ENCODE assay signal across 1 cellular context in genomic region chr6:37102299-37103168, GRCh38.
TF ChIP-seq lines count a peak whose summit lies in the region.

No MANE protein-coding gene starts in this region.

TF ChIP-seq in HepG2, 621 proteins besides CTCF, POLR2A, EP300 and RAD21 (continued from another document and continues in another):
- TF ChIP-seq, protein P1, sequence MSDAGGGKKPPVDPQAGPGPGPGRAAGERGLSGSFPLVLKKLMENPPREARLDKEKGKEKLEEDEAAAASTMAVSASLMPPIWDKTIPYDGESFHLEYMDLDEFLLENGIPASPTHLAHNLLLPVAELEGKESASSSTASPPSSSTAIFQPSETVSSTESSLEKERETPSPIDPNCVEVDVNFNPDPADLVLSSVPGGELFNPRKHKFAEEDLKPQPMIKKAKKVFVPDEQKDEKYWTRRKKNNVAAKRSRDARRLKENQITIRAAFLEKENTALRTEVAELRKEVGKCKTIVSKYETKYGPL (CRISPR knock-in tag; IDR thresholded peaks at IDR 0.05) = no peak
- TF ChIP-seq ZNF431 (CRISPR knock-in tag; IDR thresholded peaks at IDR 0.05; ENCODE audit: borderline replicate concordance, low read depth) = peak; percentile 65; the same call in 1 of the 2 replicates
- TF ChIP-seq, protein P2, sequence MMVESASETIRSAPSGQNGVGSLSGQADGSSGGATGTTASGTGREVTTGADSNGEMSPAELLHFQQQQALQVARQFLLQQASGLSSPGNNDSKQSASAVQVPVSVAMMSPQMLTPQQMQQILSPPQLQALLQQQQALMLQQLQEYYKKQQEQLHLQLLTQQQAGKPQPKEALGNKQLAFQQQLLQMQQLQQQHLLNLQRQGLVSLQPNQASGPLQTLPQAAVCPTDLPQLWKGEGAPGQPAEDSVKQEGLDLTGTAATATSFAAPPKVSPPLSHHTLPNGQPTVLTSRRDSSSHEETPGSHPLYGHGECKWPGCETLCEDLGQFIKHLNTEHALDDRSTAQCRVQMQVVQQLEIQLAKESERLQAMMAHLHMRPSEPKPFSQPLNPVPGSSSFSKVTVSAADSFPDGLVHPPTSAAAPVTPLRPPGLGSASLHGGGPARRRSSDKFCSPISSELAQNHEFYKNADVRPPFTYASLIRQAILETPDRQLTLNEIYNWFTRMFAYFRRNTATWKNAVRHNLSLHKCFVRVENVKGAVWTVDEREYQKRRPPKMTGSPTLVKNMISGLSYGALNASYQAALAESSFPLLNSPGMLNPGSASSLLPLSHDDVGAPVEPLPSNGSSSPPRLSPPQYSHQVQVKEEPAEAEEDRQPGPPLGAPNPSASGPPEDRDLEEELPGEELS (CRISPR knock-in tag; IDR thresholded peaks at IDR 0.05) = peak; percentile 66; the same call in 1 of the 2 replicates
- TF ChIP-seq ZNF224 (CRISPR knock-in tag; IDR thresholded peaks at IDR 0.05) = no peak
- TF ChIP-seq TERF1 (CRISPR knock-in tag; IDR thresholded peaks at IDR 0.05) = no peak
- peak; percentile 79 for TF ChIP-seq ZSCAN29 (CRISPR knock-in tag; conservative IDR thresholded peaks at IDR 0.05)
- TF ChIP-seq FOXC1 (CRISPR knock-in tag; IDR thresholded peaks at IDR 0.05; ENCODE audit: borderline replicate concordance) = no peak
- TF ChIP-seq, protein P3, sequence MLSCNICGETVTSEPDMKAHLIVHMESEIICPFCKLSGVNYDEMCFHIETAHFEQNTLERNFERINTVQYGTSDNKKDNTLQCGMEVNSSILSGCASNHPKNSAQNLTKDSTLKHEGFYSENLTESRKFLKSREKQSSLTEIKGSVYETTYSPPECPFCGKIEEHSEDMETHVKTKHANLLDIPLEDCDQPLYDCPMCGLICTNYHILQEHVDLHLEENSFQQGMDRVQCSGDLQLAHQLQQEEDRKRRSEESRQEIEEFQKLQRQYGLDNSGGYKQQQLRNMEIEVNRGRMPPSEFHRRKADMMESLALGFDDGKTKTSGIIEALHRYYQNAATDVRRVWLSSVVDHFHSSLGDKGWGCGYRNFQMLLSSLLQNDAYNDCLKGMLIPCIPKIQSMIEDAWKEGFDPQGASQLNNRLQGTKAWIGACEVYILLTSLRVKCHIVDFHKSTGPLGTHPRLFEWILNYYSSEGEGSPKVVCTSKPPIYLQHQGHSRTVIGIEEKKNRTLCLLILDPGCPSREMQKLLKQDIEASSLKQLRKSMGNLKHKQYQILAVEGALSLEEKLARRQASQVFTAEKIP (CRISPR knock-in tag; IDR thresholded peaks at IDR 0.05; ENCODE audit: borderline replicate concordance) = no peak
- TF ChIP-seq ZNF274 (CRISPR knock-in tag; IDR thresholded peaks at IDR 0.05) = no peak
- TF ChIP-seq, protein P4, sequence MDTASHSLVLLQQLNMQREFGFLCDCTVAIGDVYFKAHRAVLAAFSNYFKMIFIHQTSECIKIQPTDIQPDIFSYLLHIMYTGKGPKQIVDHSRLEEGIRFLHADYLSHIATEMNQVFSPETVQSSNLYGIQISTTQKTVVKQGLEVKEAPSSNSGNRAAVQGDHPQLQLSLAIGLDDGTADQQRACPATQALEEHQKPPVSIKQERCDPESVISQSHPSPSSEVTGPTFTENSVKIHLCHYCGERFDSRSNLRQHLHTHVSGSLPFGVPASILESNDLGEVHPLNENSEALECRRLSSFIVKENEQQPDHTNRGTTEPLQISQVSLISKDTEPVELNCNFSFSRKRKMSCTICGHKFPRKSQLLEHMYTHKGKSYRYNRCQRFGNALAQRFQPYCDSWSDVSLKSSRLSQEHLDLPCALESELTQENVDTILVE (CRISPR knock-in tag; IDR thresholded peaks at IDR 0.05) = peak; percentile 56; the same call in 1 of the 2 replicates
- peak; percentile 91 for TF ChIP-seq MED1 (CRISPR knock-in tag; IDR thresholded peaks at IDR 0.05)
- no peak for TF ChIP-seq HOMEZ (CRISPR knock-in tag; IDR thresholded peaks at IDR 0.05; ENCODE audit: low read depth)
- TF ChIP-seq PAF1 (CRISPR knock-in tag; IDR thresholded peaks at IDR 0.05) = peak; percentile 49; the same call in 1 of the 2 replicates
- peak; percentile 66 for TF ChIP-seq KAT7 (CRISPR knock-in tag; IDR thresholded peaks at IDR 0.05; ENCODE audit: borderline replicate concordance)
- no peak for TF ChIP-seq ZNF619 (CRISPR knock-in tag; IDR thresholded peaks at IDR 0.05)
- TF ChIP-seq ZNF414 (CRISPR knock-in tag; IDR thresholded peaks at IDR 0.05) = peak; percentile 45; the same call in 1 of the 2 replicates
- TF ChIP-seq ZNF335 (CRISPR knock-in tag; IDR thresholded peaks at IDR 0.05) = peak; percentile 61
- TF ChIP-seq ZNF816 (CRISPR knock-in tag; IDR thresholded peaks at IDR 0.05; ENCODE audit: borderline replicate concordance) = peak; percentile 77; the same call in 1 of the 2 replicates
- TF ChIP-seq ZNF629 (CRISPR knock-in tag; conservative IDR thresholded peaks at IDR 0.05) = 0 out of 2 replicates have a peak, but pooled peaks have one; percentile 13
- peak; percentile 67 for TF ChIP-seq SP4 (CRISPR knock-in tag; IDR thresholded peaks at IDR 0.05)
- TF ChIP-seq, protein P5, sequence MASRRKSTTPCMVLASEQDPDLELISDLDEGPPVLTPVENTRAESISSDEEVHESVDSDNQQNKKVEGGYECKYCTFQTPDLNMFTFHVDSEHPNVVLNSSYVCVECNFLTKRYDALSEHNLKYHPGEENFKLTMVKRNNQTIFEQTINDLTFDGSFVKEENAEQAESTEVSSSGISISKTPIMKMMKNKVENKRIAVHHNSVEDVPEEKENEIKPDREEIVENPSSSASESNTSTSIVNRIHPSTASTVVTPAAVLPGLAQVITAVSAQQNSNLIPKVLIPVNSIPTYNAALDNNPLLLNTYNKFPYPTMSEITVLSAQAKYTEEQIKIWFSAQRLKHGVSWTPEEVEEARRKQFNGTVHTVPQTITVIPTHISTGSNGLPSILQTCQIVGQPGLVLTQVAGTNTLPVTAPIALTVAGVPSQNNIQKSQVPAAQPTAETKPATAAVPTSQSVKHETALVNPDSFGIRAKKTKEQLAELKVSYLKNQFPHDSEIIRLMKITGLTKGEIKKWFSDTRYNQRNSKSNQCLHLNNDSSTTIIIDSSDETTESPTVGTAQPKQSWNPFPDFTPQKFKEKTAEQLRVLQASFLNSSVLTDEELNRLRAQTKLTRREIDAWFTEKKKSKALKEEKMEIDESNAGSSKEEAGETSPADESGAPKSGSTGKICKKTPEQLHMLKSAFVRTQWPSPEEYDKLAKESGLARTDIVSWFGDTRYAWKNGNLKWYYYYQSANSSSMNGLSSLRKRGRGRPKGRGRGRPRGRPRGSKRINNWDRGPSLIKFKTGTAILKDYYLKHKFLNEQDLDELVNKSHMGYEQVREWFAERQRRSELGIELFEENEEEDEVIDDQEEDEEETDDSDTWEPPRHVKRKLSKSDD (CRISPR knock-in tag; IDR thresholded peaks at IDR 0.05; ENCODE audit: low read depth) = no peak
- TF ChIP-seq, protein P6, sequence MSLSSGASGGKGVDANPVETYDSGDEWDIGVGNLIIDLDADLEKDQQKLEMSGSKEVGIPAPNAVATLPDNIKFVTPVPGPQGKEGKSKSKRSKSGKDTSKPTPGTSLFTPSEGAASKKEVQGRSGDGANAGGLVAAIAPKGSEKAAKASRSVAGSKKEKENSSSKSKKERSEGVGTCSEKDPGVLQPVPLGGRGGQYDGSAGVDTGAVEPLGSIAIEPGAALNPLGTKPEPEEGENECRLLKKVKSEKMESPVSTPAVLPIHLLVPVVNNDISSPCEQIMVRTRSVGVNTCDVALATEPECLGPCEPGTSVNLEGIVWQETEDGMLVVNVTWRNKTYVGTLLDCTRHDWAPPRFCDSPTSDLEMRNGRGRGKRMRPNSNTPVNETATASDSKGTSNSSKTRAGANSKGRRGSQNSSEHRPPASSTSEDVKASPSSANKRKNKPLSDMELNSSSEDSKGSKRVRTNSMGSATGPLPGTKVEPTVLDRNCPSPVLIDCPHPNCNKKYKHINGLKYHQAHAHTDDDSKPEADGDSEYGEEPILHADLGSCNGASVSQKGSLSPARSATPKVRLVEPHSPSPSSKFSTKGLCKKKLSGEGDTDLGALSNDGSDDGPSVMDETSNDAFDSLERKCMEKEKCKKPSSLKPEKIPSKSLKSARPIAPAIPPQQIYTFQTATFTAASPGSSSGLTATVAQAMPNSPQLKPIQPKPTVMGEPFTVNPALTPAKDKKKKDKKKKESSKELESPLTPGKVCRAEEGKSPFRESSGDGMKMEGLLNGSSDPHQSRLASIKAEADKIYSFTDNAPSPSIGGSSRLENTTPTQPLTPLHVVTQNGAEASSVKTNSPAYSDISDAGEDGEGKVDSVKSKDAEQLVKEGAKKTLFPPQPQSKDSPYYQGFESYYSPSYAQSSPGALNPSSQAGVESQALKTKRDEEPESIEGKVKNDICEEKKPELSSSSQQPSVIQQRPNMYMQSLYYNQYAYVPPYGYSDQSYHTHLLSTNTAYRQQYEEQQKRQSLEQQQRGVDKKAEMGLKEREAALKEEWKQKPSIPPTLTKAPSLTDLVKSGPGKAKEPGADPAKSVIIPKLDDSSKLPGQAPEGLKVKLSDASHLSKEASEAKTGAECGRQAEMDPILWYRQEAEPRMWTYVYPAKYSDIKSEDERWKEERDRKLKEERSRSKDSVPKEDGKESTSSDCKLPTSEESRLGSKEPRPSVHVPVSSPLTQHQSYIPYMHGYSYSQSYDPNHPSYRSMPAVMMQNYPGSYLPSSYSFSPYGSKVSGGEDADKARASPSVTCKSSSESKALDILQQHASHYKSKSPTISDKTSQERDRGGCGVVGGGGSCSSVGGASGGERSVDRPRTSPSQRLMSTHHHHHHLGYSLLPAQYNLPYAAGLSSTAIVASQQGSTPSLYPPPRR (CRISPR knock-in tag; IDR thresholded peaks at IDR 0.05; ENCODE audit: borderline replicate concordance) = peak; percentile 80; the same call in 1 of the 2 replicates
- no peak for TF ChIP-seq ZNF598 (CRISPR knock-in tag; IDR thresholded peaks at IDR 0.05; ENCODE audit: borderline replicate concordance)
- 0 out of 2 replicates have a peak, but pooled peaks have one; percentile 26 for TF ChIP-seq ZFP36L1 (CRISPR knock-in tag; IDR thresholded peaks at IDR 0.05)
- TF ChIP-seq, protein P7, sequence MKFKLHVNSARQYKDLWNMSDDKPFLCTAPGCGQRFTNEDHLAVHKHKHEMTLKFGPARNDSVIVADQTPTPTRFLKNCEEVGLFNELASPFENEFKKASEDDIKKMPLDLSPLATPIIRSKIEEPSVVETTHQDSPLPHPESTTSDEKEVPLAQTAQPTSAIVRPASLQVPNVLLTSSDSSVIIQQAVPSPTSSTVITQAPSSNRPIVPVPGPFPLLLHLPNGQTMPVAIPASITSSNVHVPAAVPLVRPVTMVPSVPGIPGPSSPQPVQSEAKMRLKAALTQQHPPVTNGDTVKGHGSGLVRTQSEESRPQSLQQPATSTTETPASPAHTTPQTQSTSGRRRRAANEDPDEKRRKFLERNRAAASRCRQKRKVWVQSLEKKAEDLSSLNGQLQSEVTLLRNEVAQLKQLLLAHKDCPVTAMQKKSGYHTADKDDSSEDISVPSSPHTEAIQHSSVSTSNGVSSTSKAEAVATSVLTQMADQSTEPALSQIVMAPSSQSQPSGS (CRISPR knock-in tag; IDR thresholded peaks at IDR 0.05) = peak; percentile 19; the same call in 1 of the 2 replicates
- TF ChIP-seq CERS6 (CRISPR knock-in tag; IDR thresholded peaks at IDR 0.05) = no peak
- no peak; the same call in 1 of the 2 replicates for TF ChIP-seq TCF7 (IDR thresholded peaks at IDR 0.05; ENCODE audit: low read depth)
- TF ChIP-seq ZNF121 (CRISPR knock-in tag; IDR thresholded peaks at IDR 0.05) = peak; percentile 34; the same call in 1 of the 2 replicates
- TF ChIP-seq NKX3-1 (CRISPR knock-in tag; IDR thresholded peaks at IDR 0.05) = 0 out of 2 replicates have a peak, but pooled peaks have one; percentile 12
- TF ChIP-seq PAWR (CRISPR knock-in tag; IDR thresholded peaks at IDR 0.05; ENCODE audit: borderline replicate concordance) = no peak
- TF ChIP-seq ZBTB21 (CRISPR knock-in tag; IDR thresholded peaks at IDR 0.05) = no peak
- peak; percentile 86 for TF ChIP-seq ASH2L (IDR thresholded peaks at IDR 0.05; ENCODE audit: insufficient read length, low read depth, low read length)
